In genomic region chr6:69072796-69073195, GRCh38 we compare ENCODE assay signal across 27 cellular contexts.
"Had no signal": no experiment of that assay in that cellular context is flagged by ENCODE, and none has a peak within 500 bp of the region (broad histone marks: within the 10 kb centered on the region; RNA-seq: fewer than 3 reads in every experiment).

No MANE protein-coding gene starts in this region.

- ATAC-seq: stimulated activated effector memory CD8-positive, alpha-beta T cell treated with anti-CD3 and anti-CD28 coated beads, Interleukin-12 subunit alpha, Interleukin-12 subunit beta, amount 100 ng/mL, for 72 hours; stimulated activated memory B cell treated with anti-CD40 and anti-IgM and Interleukin-4, amounts not matched to agents 10 μg/mL and 1 μg/mL and 100 μg/mL, for 72 hours; stimulated activated naive B cell treated with anti-CD40 and anti-IgM and Interleukin-4, amounts not matched to agents 10 μg/mL and 1 μg/mL and 100 μg/mL, for 72 hours; stimulated activated naive CD8-positive, alpha-beta T cell treated with anti-CD3 and anti-CD28 coated beads, Interleukin-15, amount 100 ng/mL, for 72 hours; stimulated activated naive CD8-positive, alpha-beta T cell treated with anti-CD3 and anti-CD28 coated beads, Interleukin-15, Interleukin-2, amounts not matched to agents 100 U/mL and 50 U/mL, for 24 hours; upper lobe of right lung had no signal

- H3K36me3 ChIP-seq: stomach, suprapubic skin, thoracic aorta, thyroid gland, tibial artery, tibial nerve, transverse colon, upper lobe of left lung, upper lobe of right lung, uterus, vagina had no signal

- H3K4me1 ChIP-seq: stomach, suprapubic skin, testis, thyroid gland, tibial artery, tibial nerve, transverse colon, upper lobe of left lung, upper lobe of right lung, uterus, vagina had no signal

- FAIRE-seq: urothelium cell line had no signal

- H3K4me3 ChIP-seq: stomach, suprapubic skin, testis, thoracic aorta, thyroid gland, tibial artery, tibial nerve, transverse colon, upper lobe of left lung, upper lobe of right lung, uterus, vagina had no signal

- H3K27me3 ChIP-seq: stomach, suprapubic skin, testis, thyroid gland, tibial artery, tibial nerve, transverse colon, upper lobe of left lung, upper lobe of right lung, uterus, vagina had no signal

- H3K9me3 ChIP-seq: stomach, suprapubic skin, testis, thoracic aorta, thyroid gland, tibial artery, tibial nerve, transverse colon, upper lobe of left lung, upper lobe of right lung, uterus, vagina had no signal

- H3K27ac ChIP-seq: stomach, suprapubic skin, testis, thoracic aorta, thyroid gland, tibial artery, tibial nerve, transverse colon, upper lobe of left lung, upper lobe of right lung, uterus, vagina had no signal

- DNase-seq: stimulated activated CD4-positive, alpha-beta T cell treated with anti-CD3 and anti-CD28 coated beads, Interleukin-2, amount 100 ng/mL, for 48 hours; stimulated activated CD4-positive, alpha-beta T cell treated with anti-CD3 and anti-CD28 coated beads, Interleukin-4, amount 100 ng/mL, for 1 hour; stimulated activated CD4-positive, alpha-beta T cell treated with anti-CD3 and anti-CD28 coated beads, Interleukin-4, amount 100 ng/mL, for 24 hours; stimulated activated CD4-positive, alpha-beta T cell treated with anti-CD3 and anti-CD28 coated beads, Interleukin-4, amount 100 ng/mL, for 4 hours; stimulated activated CD8-positive, alpha-beta memory T cell treated with anti-CD3 and anti-CD28 coated beads, Interleukin-4, amount 100 ng/mL, for 48 hours; stimulated activated naive B cell treated with anti-CD40 and anti-IgM and Interleukin-4, amounts not matched to agents 10 μg/mL and 1 μg/mL and 100 μg/mL, for 72 hours; stimulated activated naive CD4-positive, alpha-beta T cell; stimulated activated naive CD4-positive, alpha-beta T cell treated with Interleukin-2 at 50 U/mL for 16 hours; stimulated activated naive CD8-positive, alpha-beta T cell treated with anti-CD3 and anti-CD28 coated beads, Interleukin-15, amount 100 ng/mL, for 72 hours; stimulated activated naive CD8-positive, alpha-beta T cell treated with anti-CD3 and anti-CD28 coated beads, Interleukin-15, Interleukin-2, amounts not matched to agents 100 U/mL and 50 U/mL, for 24 hours; stomach; substantia nigra; testis; thyroid gland; tibial artery; transverse colon; trophoblast cell; upper lobe of left lung; upper lobe of right lung; uterus had no signal
